Comparison of ENCODE assay signal across 32 cellular contexts in genomic region chr16:69688589-69688988, GRCh38. TPM values are rescaled to one million over a fixed set of nuclear protein-coding genes. Genes with fewer than 3 reads are reported as not detected.
DNase-seq lines count a peak whose midpoint lies in the region; ATAC-seq and TF ChIP-seq lines count a peak whose summit lies in the region.
"Had no signal": no experiment of that assay in that cellular context is flagged by ENCODE, and none has a peak within 500 bp of the region (broad histone marks: within the 10 kb centered on the region; RNA-seq: fewer than 3 reads in every experiment).

No MANE protein-coding gene starts in this region.

- H3K36me3 ChIP-seq in HEK293 (ENCODE audit: control insufficient read depth in 2 of 2, insufficient read depth in 1 of 2, low read length in 2 of 2) (peaks cover 20 to 50% of the 10 kb centered on the region in 2 experiments), mesendoderm (ENCODE audit: control insufficient read depth, insufficient read depth, low read length) (peaks cover 18% of the 10 kb centered on the region), left ventricle myocardium inferior (peaks cover 76% of the 10 kb centered on the region), OCI-LY7 (ENCODE audit: insufficient read depth, low read length) (peaks cover 49% of the 10 kb centered on the region)

- CTCF ChIA-PET in CD4-positive, alpha-beta T cell (lab: Charles Lee) = no interaction called here
- CTCF ChIA-PET in HEK293 (lab: Yijun Ruan, JAX) = interaction anchor here (0.7 kb wide), 1 partner anchor 24 kb away, joined by 5 read pairs; no protein-coding TSS in a partner anchor
- CTCF ChIA-PET in OCI-LY7 (lab: Charles Lee; ENCODE audit: unreplicated experiment) = no interaction called here

- no peak overlapping the region for H2BK5ac ChIP-seq in mesendoderm (ENCODE audit: low read length)

- no peaks in the 10 kb centered on the region for H3K27me3 ChIP-seq in CD4-positive, alpha-beta T cell (ENCODE audit: control insufficient read depth, insufficient read depth, low read length)
- H3K27me3 ChIP-seq in mesendoderm (ENCODE audit: insufficient read depth, low read length, poor library complexity) (no peaks in the 10 kb centered on the region), left ventricle myocardium inferior (ENCODE audit: low read depth) (no peaks in the 10 kb centered on the region)
- H3K27me3 ChIP-seq: BE2C; BLaER1; BLaER1 treated with 17β-estradiol and CSF1 and Interleukin-3, amounts not matched to agents 10 nM and 100 nM had no signal

- no peak overlapping the region for H4K5ac ChIP-seq in mesendoderm (ENCODE audit: low read length)

- no peaks in the 10 kb centered on the region for H3K9me3 ChIP-seq in CD4-positive, alpha-beta T cell (ENCODE audit: control insufficient read depth, low read length)
- H3K9me3 ChIP-seq in HEK293 (ENCODE audit: control insufficient read depth, insufficient read depth, low read depth, low read length) (no peaks in the 10 kb centered on the region), left ventricle myocardium inferior (replicated peaks) (no peaks in the 10 kb centered on the region), OCI-LY7 (ENCODE audit: low read length) (no peaks in the 10 kb centered on the region)
- H3K9me3 ChIP-seq: A549; BE2C; BLaER1; BLaER1 treated with 17β-estradiol and CSF1 and Interleukin-3, amounts not matched to agents 10 nM and 100 nM; Caco-2 had no signal

- no peak overlapping the region for H2BK15ac ChIP-seq in mesendoderm (replicated peaks; ENCODE audit: low read depth)

- no peak overlapping the region for H3K27ac ChIP-seq in CD4-positive, alpha-beta T cell (ENCODE audit: low read depth, low read length)
- H3K27ac ChIP-seq in HEK293 (ENCODE audit: extremely low read depth, low read depth, low read length) (no peak overlapping the region), mesendoderm (ENCODE audit: low read depth, low read length) (no peak overlapping the region), left ventricle myocardium inferior (replicated peaks) (no peak overlapping the region), OCI-LY7 (ENCODE audit: low read depth, low read length, poor library complexity, severe bottlenecking) (no peak overlapping the region)
- H3K27ac ChIP-seq: 22Rv1; A549; BLaER1; BLaER1 treated with 17β-estradiol and CSF1 and Interleukin-3, amounts not matched to agents 10 nM and 100 nM; C4-2B had no signal

- no peak overlapping the region for H3K4me2 ChIP-seq in mesendoderm (ENCODE audit: low read length)
- no peak overlapping the region for H3K4me2 ChIP-seq in OCI-LY7 (ENCODE audit: low read length)
- H3K4me2 ChIP-seq: A549; BLaER1; BLaER1 treated with 17β-estradiol and CSF1 and Interleukin-3, amounts not matched to agents 10 nM and 100 nM had no signal

- H3K9me3 Mint-ChIP-seq in CD4-positive, alpha-beta T cell = no peaks in the 10 kb centered on the region
- H3K9me3 Mint-ChIP-seq: CD14-positive monocyte; CD4-positive, alpha-beta memory T cell; CD4-positive, CD25-positive, alpha-beta regulatory T cell; CD8-positive, alpha-beta memory T cell; CD8-positive, alpha-beta T cell had no signal

- H3K4me1 Mint-ChIP-seq in CD4-positive, alpha-beta T cell (ENCODE audit: low read depth) = no peaks in the 10 kb centered on the region
- H3K4me1 Mint-ChIP-seq: CD14-positive monocyte; CD4-positive, alpha-beta memory T cell had no signal

- no peak overlapping the region for H3K23ac ChIP-seq in mesendoderm (ENCODE audit: low read length)

- BruUV-seq in OCI-LY7 (replicated peaks; lab: Mats Ljungman, UMichigan) = no TSS peak

- H3K79me2 ChIP-seq in mesendoderm (ENCODE audit: control insufficient read depth, insufficient read depth, low read length) (no peaks in the 10 kb centered on the region), OCI-LY7 (ENCODE audit: insufficient read depth, low read depth, low read length) (no peaks in the 10 kb centered on the region)

- H2BK120ac ChIP-seq in mesendoderm (ENCODE audit: low read depth, low read length) = no peak overlapping the region

- no peak overlapping the region for H3K4ac ChIP-seq in mesendoderm (ENCODE audit: low read depth, low read length)

- H3K27me3 Mint-ChIP-seq in CD4-positive, alpha-beta T cell = no peaks in the 10 kb centered on the region
- H3K27me3 Mint-ChIP-seq: B cell; CD4-positive, alpha-beta memory T cell; CD4-positive, CD25-positive, alpha-beta regulatory T cell; CD8-positive, alpha-beta memory T cell had no signal

- H2AFZ ChIP-seq in OCI-LY7 (ENCODE audit: low read length) = no peak overlapping the region

- no peak overlapping the region for H3K9ac ChIP-seq in mesendoderm (ENCODE audit: low read length)
- H3K9ac ChIP-seq: BLaER1; BLaER1 treated with 17β-estradiol and CSF1 and Interleukin-3, amounts not matched to agents 10 nM and 100 nM had no signal

- H4K20me1 ChIP-seq in OCI-LY7 (ENCODE audit: insufficient read depth, low read length) = no peaks in the 10 kb centered on the region
- H4K20me1 ChIP-seq: BLaER1 had no signal

- no peak for TF ChIP-seq CTCF in CD4-positive, alpha-beta T cell (IDR thresholded peaks at IDR 0.05)
- TF ChIP-seq CTCF in HEK293 (tag by site-specific recombination; IDR thresholded peaks at IDR 0.05) = no peak
- TF ChIP-seq CTCF in left ventricle myocardium inferior (IDR thresholded peaks at IDR 0.05; ENCODE audit: borderline replicate concordance) = no peak
- no peak for TF ChIP-seq CTCF in OCI-LY7 (conservative IDR thresholded peaks at IDR 0.05; ENCODE audit: low read length)

- WGBS in mesendoderm (ENCODE audit: extremely low coverage, insufficient coverage, low lambda C conversion rate) = no CpG with 5 or more reads among the region's 2 CpGs

- POLR2A ChIA-PET in CD4-positive, alpha-beta T cell (lab: Charles Lee) = no interaction called here
- POLR2A ChIA-PET in HEK293 (lab: Yijun Ruan, JAX) = no interaction called here
- POLR2A ChIA-PET in OCI-LY7 (lab: Charles Lee) = interaction anchor here (0.6 to 1.1 kb wide), 3 partner anchors 13 to 115 kb away, joined by 3 to 5 read pairs (median 4); no protein-coding TSS in a partner anchor

- H3K4me3 Mint-ChIP-seq in CD4-positive, alpha-beta T cell = no peak overlapping the region
- H3K4me3 Mint-ChIP-seq: B cell; CD14-positive monocyte; CD4-positive, alpha-beta memory T cell; CD4-positive, CD25-positive, alpha-beta regulatory T cell; CD8-positive, alpha-beta memory T cell; CD8-positive, alpha-beta T cell had no signal

- H3K4me1 ChIP-seq in HEK293 (ENCODE audit: control insufficient read depth, insufficient read depth, low read length) (no peaks in the 10 kb centered on the region), mesendoderm (ENCODE audit: control insufficient read depth, low read depth, low read length) (no peaks in the 10 kb centered on the region), left ventricle myocardium inferior (no peaks in the 10 kb centered on the region), OCI-LY7 (ENCODE audit: insufficient read depth, low read length, poor library complexity, severe bottlenecking) (peaks cover 13% of the 10 kb centered on the region)
- H3K4me1 ChIP-seq: BE2C; BLaER1; BLaER1 treated with 17β-estradiol and CSF1 and Interleukin-3, amounts not matched to agents 10 nM and 100 nM; Caco-2 had no signal

- H3K36me3 Mint-ChIP-seq in CD4-positive, alpha-beta T cell (ENCODE audit: low read depth) = peaks cover 60% of the 10 kb centered on the region

- no peaks in the 10 kb centered on the region for H3K9me2 ChIP-seq in OCI-LY7 (ENCODE audit: insufficient read depth, low read length)

- H3K27ac Mint-ChIP-seq in CD4-positive, alpha-beta T cell = peak overlapping the region; percentile 36
- H3K27ac Mint-ChIP-seq: B cell; CD14-positive monocyte; CD8-positive, alpha-beta T cell had no signal

- DNase-seq in CD4-positive, alpha-beta T cell = no peak
- DNase-seq in mesendoderm = peak; percentile 21
- DNase-seq in left ventricle myocardium inferior = no peak
- no peak for DNase-seq in superior temporal gyrus (ENCODE audit: extremely low spot score)
- DNase-seq in OCI-LY7 (ENCODE audit: low spot score) = no peak
- DNase-seq: 8988T; ACHN; AML-193; BE2C; C1 segment of cervical spinal cord; Caco-2; Calu3; CD4-positive, alpha-beta memory T cell; CD4-positive, CD25-positive, alpha-beta regulatory T cell; CD8-positive, alpha-beta memory T cell; CD8-positive, alpha-beta T cell; COR-L47; DMS 273 treated with DMSO at 0.1 percent for 48 hours; DMS153; DMS53; DMS79; DMS79 treated with DMSO at 0.1 percent for 48 hours; DND-41; EL had no signal

- no peak overlapping the region for H4K8ac ChIP-seq in mesendoderm (ENCODE audit: low read depth, low read length)

- H3K18ac ChIP-seq in mesendoderm (ENCODE audit: low read length) = no peak overlapping the region

- intact Hi-C loops in CD4-positive, alpha-beta T cell (cut with DNase I, micrococcal nuclease) = no loop called here
- intact Hi-C loops in left ventricle myocardium inferior (cut with micrococcal nuclease) (no loop called here), OCI-LY7 (cut with micrococcal nuclease; ENCODE audit: unreplicated experiment) (no loop called here)

- H3K56ac ChIP-seq in mesendoderm (ENCODE audit: low read length) = no peak overlapping the region

- H3K4me3 ChIP-seq in HEK293 (ENCODE audit: low read depth, low read length) (no peak overlapping the region), mesendoderm (ENCODE audit: low read length) (no peak overlapping the region), left ventricle myocardium inferior (no peak overlapping the region), OCI-LY7 (ENCODE audit: low read depth, low read length, poor library complexity, severe bottlenecking) (no peak overlapping the region)
- H3K4me3 ChIP-seq: A549; BLaER1; BLaER1 treated with 17β-estradiol and CSF1 and Interleukin-3, amounts not matched to agents 10 nM and 100 nM had no signal

- no peak for ATAC-seq in CD4-positive, alpha-beta T cell (ENCODE audit: poor library complexity)
- ATAC-seq: A549; CD8-positive, alpha-beta T cell had no signal

- H2AK5ac ChIP-seq in mesendoderm (ENCODE audit: low read length) = no peak overlapping the region

- no peaks in the 10 kb centered on the region for H3K79me1 ChIP-seq in mesendoderm (ENCODE audit: low read length)

TF ChIP-seq in HEK293, 187 proteins besides CTCF, POLR2A, EP300 and RAD21 (continues in another document):
- no peak for TF ChIP-seq ZNF658 (tag by site-specific recombination; IDR thresholded peaks at IDR 0.05)
- TF ChIP-seq ZNF48 (tag by site-specific recombination; IDR thresholded peaks at IDR 0.05) = no peak
- no peak for TF ChIP-seq ZNF600 (tag by site-specific recombination; IDR thresholded peaks at IDR 0.05)

RNA-seq across cellular contexts. Expression of gene NQO1, which starts 37.8 kb away (rescaled TPM):
- total RNA-seq in CD4-positive, alpha-beta T cell = under 1 TPM; 0.25 to 0.80 TPM
- polyA plus RNA-seq in mesendoderm (2013, experiment 1 of 2) = 95.1 TPM
- polyA plus RNA-seq in mesendoderm (2013, experiment 2 of 2) = 96.0 TPM
- total RNA-seq in left ventricle myocardium inferior (22.7 TPM), OCI-LY7 (2022) (4.1 TPM in 2 replicates)
- 3.2 and 3.6 TPM in 2 replicates for total RNA-seq in OCI-LY7 (2014; rRNA removed; shearing (Covaris generic))
